In the genomic region with DNA sequence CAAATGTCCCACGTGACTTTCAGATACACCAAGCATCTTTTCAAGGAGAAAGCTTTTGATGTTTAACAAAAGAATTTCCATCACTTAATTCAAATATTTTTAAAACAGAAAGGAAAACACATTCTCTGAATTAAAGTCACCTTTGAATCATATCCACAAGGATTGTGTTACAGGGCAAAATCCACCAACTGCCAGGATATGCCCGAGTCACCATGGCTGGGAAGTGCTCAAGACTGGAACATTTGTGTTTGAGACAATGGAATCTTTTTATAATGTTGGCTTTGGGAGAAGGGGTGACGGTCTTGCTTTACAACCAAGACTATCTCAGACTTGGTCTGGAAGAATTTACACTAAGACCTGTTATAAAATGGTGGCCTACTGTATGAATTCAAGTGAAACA, we compare ENCODE assay signal across 18 cellular contexts. TPM values are rescaled to one million over a fixed set of nuclear protein-coding genes. Genes with fewer than 3 reads are reported as not detected.
A peak's percentile ranks its signal among the peaks of the same experiment; 100 is the strongest.
DNase-seq lines count a peak whose midpoint lies in the region; ATAC-seq, FAIRE-seq and TF ChIP-seq lines count a peak whose summit lies in the region.
"Had no signal": no experiment of that assay in that cellular context is flagged by ENCODE, and none has a peak within 500 bp of the region (broad histone marks: within the 10 kb centered on the region; RNA-seq: fewer than 3 reads in every experiment).

No MANE protein-coding gene starts in this region.

- H3K36me3 Mint-ChIP-seq in T-helper 17 cell (ENCODE audit: low read depth): peaks cover 9% of the 10 kb centered on the region
- peaks cover 5 to 20% (median 11%) of the 10 kb centered on the region in 3 donors for H3K36me3 Mint-ChIP-seq in immature natural killer cell

- H3K79me2 ChIP-seq in HepG2 (ENCODE audit: insufficient read depth, low read length): no peaks in the 10 kb centered on the region

- intact Hi-C loops in HepG2 (cut with micrococcal nuclease; ENCODE audit: unreplicated experiment): no loop called here

- H3K4me1 Mint-ChIP-seq in T-helper 17 cell (peaks cover 16% of the 10 kb centered on the region), immature natural killer cell (peaks cover 16 to 28% of the 10 kb centered on the region in 2 donors)
- H3K4me1 Mint-ChIP-seq: neural crest cell had no signal

- BruUV-seq in HepG2 (replicated peaks; lab: Mats Ljungman, UMichigan): no TSS peak

- H3K27ac ChIP-seq in liver (ENCODE audit: low read depth in 1 of 2, low read length in 2 of 2) (peak overlapping the region in 1 of 2 donors; percentile 88), HepG2 (ENCODE audit: extremely low read length, insufficient read depth, low read length) (no peak overlapping the region)
- H3K27ac ChIP-seq: coronary artery had no signal

- H3K9ac ChIP-seq in liver (ENCODE audit: low read depth in 1 of 2, low read length in 2 of 2): no peak overlapping the region
- H3K9ac ChIP-seq in HepG2 (ENCODE audit: insufficient read depth, low read depth, low read length): no peak overlapping the region

- FAIRE-seq in HepG2 (lab: Jason Lieb, UNC): no peak
- FAIRE-seq: frontal cortex, kidney had no signal

- H3K27ac Mint-ChIP-seq in T-helper 17 cell (peak overlapping the region; percentile 49), immature natural killer cell (peak overlapping the region; percentile 65 to 96 (median 84))

- no peak overlapping the region for H2AFZ ChIP-seq in HepG2 (ENCODE audit: low read length)

- POLR2A ChIA-PET in HepG2 (lab: Yijun Ruan, JAX): no interaction called here

- DNase-seq in HepG2 (ENCODE audit: low spot score): no peak
- DNase-seq in T-helper 17 cell: no peak
- no peak for DNase-seq in immature natural killer cell
- peak; percentile 55 for DNase-seq in stromal cell of bone marrow (ENCODE audit: low read depth)
- no peak for DNase-seq in NCI-H2196 treated with DMSO at 0.1 percent for 48 hours (lab: John Stamatoyannopoulos, UW; ENCODE audit: unreplicated experiment)
- DNase-seq: activated CD4-positive, CD25-positive, alpha-beta regulatory T cell; BE2C; kidney; NCI-H1105; NCI-H748 treated with DMSO at 0.1 percent for 48 hours; SHP77; stimulated activated CD4-positive, alpha-beta T cell treated with anti-CD3 and anti-CD28 coated beads, Interleukin-12 subunit alpha, Interleukin-12 subunit beta, amount 100 ng/mL, for 4 hours had no signal

- no peaks in the 10 kb centered on the region for H3K27me3 Mint-ChIP-seq in T-helper 17 cell
- peaks cover 0 to 6% (median 2%) of the 10 kb centered on the region in 3 donors for H3K27me3 Mint-ChIP-seq in immature natural killer cell (ENCODE audit: low read depth in 3 of 3)

- H3K9me3 ChIP-seq in liver (ENCODE audit: control insufficient read depth in 4 of 4, low read length in 3 of 4) (no peaks in the 10 kb centered on the region), HepG2 (ENCODE audit: low read length) (no peaks in the 10 kb centered on the region), T-helper 17 cell (ENCODE audit: control insufficient read depth, low read length, poor library complexity, severe bottlenecking) (no peaks in the 10 kb centered on the region)
- H3K9me3 ChIP-seq: BE2C had no signal

- TF ChIP-seq RAD21 in liver (IDR thresholded peaks at IDR 0.05) (no peak), HepG2 (CRISPR knock-in tag; IDR thresholded peaks at IDR 0.05) (no peak)

- TF ChIP-seq POLR2A in HepG2 (IDR thresholded peaks at IDR 0.05; ENCODE audit: insufficient read depth in 1 of 2, low read depth in 2 of 2, low read length in 2 of 2): no peak

- in situ Hi-C loops in HepG2 (cut with HindIII; ENCODE audit: extremely low pct_ligation_motif_present, low pct_unique_long_range_greater_than_20kb): no loop called here

- H3K27me3 ChIP-seq in liver (ENCODE audit: control insufficient read depth in 4 of 4, insufficient read depth in 4 of 4, low read length in 3 of 4) (no peaks in the 10 kb centered on the region), HepG2 (ENCODE audit: control insufficient read depth in 1 of 2, insufficient read depth in 2 of 2, low read length in 2 of 2) (no peaks in the 10 kb centered on the region)
- H3K27me3 ChIP-seq: BE2C had no signal

- peaks cover 2 to 40% (median 23%) of the 10 kb centered on the region in 4 donors for H3K36me3 ChIP-seq in liver (ENCODE audit: control insufficient read depth in 4 of 4, insufficient read depth in 3 of 4, low read depth in 1 of 4, low read length in 3 of 4)
- peaks cover 10 to 34% of the 10 kb centered on the region in 2 experiments; a peak in 4 of 5 replicates for H3K36me3 ChIP-seq in HepG2 (replicated peaks in 1 of 2; ENCODE audit: control insufficient read depth in 1 of 2, insufficient read depth in 2 of 2, low read length in 2 of 2)

- TF ChIP-seq CTCF in liver (IDR thresholded peaks at IDR 0.05; ENCODE audit: low read depth, low read length, missing input control) (no peak), HepG2 (CRISPR knock-in tag; IDR thresholded peaks at IDR 0.05) (no peak)

- H3K4me3 ChIP-seq in liver (ENCODE audit: low read depth in 1 of 3, low read length in 3 of 3) (no peak overlapping the region), HepG2 (replicated peaks in 1 of 3; ENCODE audit: insufficient read depth in 1 of 3, low read depth in 2 of 3, low read length in 3 of 3) (no peak overlapping the region)
- H3K4me3 ChIP-seq: coronary artery had no signal

- WGBS in liver: 54% methylated on average over 3 of the region's 3 CpGs
- 63% methylated on average over 3 of the region's 3 CpGs for WGBS in HepG2 (ENCODE audit: low lambda C conversion rate)

- no peaks in the 10 kb centered on the region for H3K9me3 Mint-ChIP-seq in immature natural killer cell
- H3K9me3 Mint-ChIP-seq: neural crest cell had no signal

- no peak overlapping the region for H3K4me2 ChIP-seq in HepG2 (ENCODE audit: low read depth, low read length)

- H3K4me1 ChIP-seq in liver (ENCODE audit: control insufficient read depth in 4 of 4, insufficient read depth in 4 of 4, low read length in 3 of 4) (peaks cover 3 to 28% (median 23%) of the 10 kb centered on the region in 4 donors), HepG2 (ENCODE audit: insufficient read depth, low read length) (peaks cover 27% of the 10 kb centered on the region)

- H4K20me1 ChIP-seq in HepG2 (ENCODE audit: insufficient read depth, low read length): no peaks in the 10 kb centered on the region

- H3K4me3 Mint-ChIP-seq in T-helper 17 cell (no peak overlapping the region), immature natural killer cell (peak overlapping the region in 2 of 5 donors; percentile 9 to 41)
- H3K4me3 Mint-ChIP-seq: neural crest cell had no signal

- CTCF ChIA-PET in HepG2 (lab: Yijun Ruan, JAX; ENCODE audit: low intra/inter-chr PET ratio, low total read pairs): no interaction called here

- ATAC-seq in HepG2: no peak
- ATAC-seq in T-helper 17 cell: no peak
- no peak for ATAC-seq in HG03108 (IDR thresholded peaks at IDR 0.05; ENCODE audit: unreplicated experiment)
- ATAC-seq in HG03378 (IDR thresholded peaks at IDR 0.05; ENCODE audit: unreplicated experiment): no peak

- TF ChIP-seq EP300 in HepG2 (IDR thresholded peaks at IDR 0.05; ENCODE audit: low read depth in 2 of 2, low read length in 2 of 2) (no peak), HepG2 (CRISPR knock-in tag; IDR thresholded peaks at IDR 0.05; ENCODE audit: borderline replicate concordance) (no peak)

TF ChIP-seq in liver, 16 proteins besides CTCF, POLR2A, EP300 and RAD21:
- TF ChIP-seq FOXA1 (IDR thresholded peaks at IDR 0.05): no peak
- peak; percentile 14 to 40 for TF ChIP-seq HNF4A (conservative IDR thresholded peaks at IDR 0.05)
- TF ChIP-seq, protein P1, sequence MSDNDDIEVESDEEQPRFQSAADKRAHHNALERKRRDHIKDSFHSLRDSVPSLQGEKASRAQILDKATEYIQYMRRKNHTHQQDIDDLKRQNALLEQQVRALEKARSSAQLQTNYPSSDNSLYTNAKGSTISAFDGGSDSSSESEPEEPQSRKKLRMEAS (IDR thresholded peaks at IDR 0.05): no peak
- TF ChIP-seq GABPA (IDR thresholded peaks at IDR 0.05 in 1 of 2, conservative IDR thresholded peaks at IDR 0.05 in 1 of 2): no peak

TF ChIP-seq in HepG2, 621 proteins besides CTCF, POLR2A, EP300 and RAD21 (continues in another document):
- TF ChIP-seq JDP2 (CRISPR knock-in tag; IDR thresholded peaks at IDR 0.05; ENCODE audit: borderline replicate concordance) (no peak), BRCA1 (CRISPR knock-in tag; IDR thresholded peaks at IDR 0.05) (no peak), TEAD3 (CRISPR knock-in tag; optimal IDR thresholded peaks at IDR 0.05; ENCODE audit: borderline replicate concordance) (no peak), TARDBP (CRISPR knock-in tag; IDR thresholded peaks at IDR 0.05) (no peak), ZNF772 (CRISPR knock-in tag; IDR thresholded peaks at IDR 0.05) (no peak), ZNF256 (CRISPR knock-in tag; conservative IDR thresholded peaks at IDR 0.05) (no peak), ZNF569 (CRISPR knock-in tag; IDR thresholded peaks at IDR 0.05; ENCODE audit: borderline replicate concordance) (no peak), NCOR1 (IDR thresholded peaks at IDR 0.05; ENCODE audit: borderline replicate concordance, low read length) (no peak)

RNA-seq across cellular contexts. Expression of a gene that starts 40.8 kb away (rescaled TPM):
- total RNA-seq in liver: 10 to 100 TPM; 28.7 to 44.5 TPM
- 10 to 100 TPM; 60.7 to 66.9 TPM for polyA plus RNA-seq in liver
- 47.6 and 51.7 TPM in 2 replicates for total RNA-seq in HepG2 (2016; rRNA removed; fragmentation: Illumina TruSeq; extraction: Trizol)
- total RNA-seq in HepG2 (2016; cell fraction: cytosol; rRNA removed; fragmentation: Illumina TruSeq; extraction: Trizol; ENCODE audit: low read depth): 16.5 and 25.0 TPM in 2 replicates
- 48.2 and 51.2 TPM in 2 replicates for total RNA-seq in HepG2 (2016; cell fraction: insoluble cytoplasmic fraction; rRNA removed; fragmentation: Illumina TruSeq; extraction: Trizol)
- 24.9 and 33.2 TPM in 2 replicates for total RNA-seq in HepG2 (2016; cell fraction: membrane; rRNA removed; fragmentation: Illumina TruSeq; extraction: Trizol)
- 27.0 and 29.0 TPM in 2 replicates for total RNA-seq in HepG2 (2016; cell fraction: nucleus; rRNA removed; fragmentation: Illumina TruSeq; extraction: Trizol)
- 35.3 and 44.7 TPM in 2 replicates for polyA plus RNA-seq in HepG2 (2011; rRNA removed)
- polyA plus RNA-seq in HepG2 (2011; cell fraction: cytosol; rRNA removed): 51.3 and 78.1 TPM in 2 replicates
- polyA plus RNA-seq in HepG2 (2011; cell fraction: nucleus; rRNA removed): 37.6 and 38.4 TPM in 2 replicates
- 16.2 and 31.9 TPM in 2 replicates for polyA plus RNA-seq in HepG2 (2012)
- 22.8 and 28.7 TPM in 2 replicates for polyA plus RNA-seq in HepG2 (2016; cell fraction: cytosol; fragmentation: Illumina TruSeq; extraction: Trizol; ENCODE audit: low read depth)
- 39.0 and 42.7 TPM in 2 replicates for polyA plus RNA-seq in HepG2 (2016; cell fraction: insoluble cytoplasmic fraction; fragmentation: Illumina TruSeq; extraction: Trizol; ENCODE audit: low read depth)
- polyA plus RNA-seq in HepG2 (2016; cell fraction: membrane; fragmentation: Illumina TruSeq; extraction: Trizol; ENCODE audit: low read depth): 26.7 and 27.3 TPM in 2 replicates
- polyA plus RNA-seq in HepG2 (2016; cell fraction: nucleus; fragmentation: Illumina TruSeq; extraction: Trizol; ENCODE audit: insufficient read depth, low read depth): 47.0 TPM in 2 replicates
- 35.1 and 45.0 TPM in 2 replicates for polyA minus RNA-seq in HepG2 (2011; rRNA and poly(A)+ RNA removed; ENCODE audit: low replicate concordance)
- 15.2 and 16.8 TPM in 2 replicates for polyA minus RNA-seq in HepG2 (2011; cell fraction: cytosol; rRNA and poly(A)+ RNA removed)
- polyA minus RNA-seq in HepG2 (2011; cell fraction: nucleus; rRNA and poly(A)+ RNA removed): 4.4 and 8.2 TPM in 2 replicates
- total RNA-seq in T-helper 17 cell: 10 to 100 TPM; 18.3 to 24.2 TPM
- polyA plus RNA-seq in immature natural killer cell: 100 to 1,000 TPM; 110 to 180 (median 164) TPM
